ENCODE assay signal across 10 cellular contexts in genomic region chr12:124006582-124007170, GRCh38. TPM values are rescaled to one million over a fixed set of nuclear protein-coding genes. Genes with fewer than 3 reads are reported as not detected.
DNase-seq lines count a peak whose midpoint lies in the region; ATAC-seq and TF ChIP-seq lines count a peak whose summit lies in the region.
"Had no signal": no experiment of that assay in that cellular context is flagged by ENCODE, and none has a peak within 500 bp of the region (broad histone marks: within the 10 kb centered on the region; RNA-seq: fewer than 3 reads in every experiment).

No MANE protein-coding gene starts in this region.

- no peak overlapping the region for H3K9ac ChIP-seq in OCI-LY3 (ENCODE audit: low read length)
- H3K9ac ChIP-seq in H9 (ENCODE audit: extremely low read depth, insufficient read length, low read length), result no peak overlapping the region

- WGBS in H9 (ENCODE audit: extremely low coverage, insufficient read length, low lambda C conversion rate), result no CpG with 5 or more reads among the region's 8 CpGs

- H2BK12ac ChIP-seq in H9 (ENCODE audit: insufficient read length, low read depth, low read length), result no peak overlapping the region

- peak; percentile 71 to 76 for ATAC-seq in CD4-positive, CD25-positive, alpha-beta regulatory T cell (ENCODE audit: low read depth in 2 of 2)
- ATAC-seq in effector memory CD8-positive, alpha-beta T cell (replicated peaks), result no peak

- TF ChIP-seq CTCF in OCI-LY3 (IDR thresholded peaks at IDR 0.05; ENCODE audit: low read depth, low read length) (no peak), H9 (conservative IDR thresholded peaks at IDR 0.05) (no peak)

- H3K9me3 Mint-ChIP-seq in CD4-positive, CD25-positive, alpha-beta regulatory T cell, result no peaks in the 10 kb centered on the region
- H3K9me3 Mint-ChIP-seq in effector memory CD8-positive, alpha-beta T cell, result no peaks in the 10 kb centered on the region
- no peaks in the 10 kb centered on the region for H3K9me3 Mint-ChIP-seq in H9

- no peak overlapping the region for H4K5ac ChIP-seq in H9 (ENCODE audit: insufficient read length, low read depth, low read length)

- H3K4me1 ChIP-seq in CD4-positive, CD25-positive, alpha-beta regulatory T cell (ENCODE audit: control insufficient read depth, insufficient read depth, low read length, poor library complexity, severe bottlenecking), result peaks cover 13% of the 10 kb centered on the region
- peaks cover 33% of the 10 kb centered on the region for H3K4me1 ChIP-seq in OCI-LY3 (ENCODE audit: low read length)
- no peaks in the 10 kb centered on the region; the same call in 1 of the 2 replicates for H3K4me1 ChIP-seq in H9 (ENCODE audit: insufficient read depth, low read length)

- H3K27me3 ChIP-seq in CD4-positive, CD25-positive, alpha-beta regulatory T cell (ENCODE audit: control insufficient read depth, insufficient read depth, low read length), result no peaks in the 10 kb centered on the region
- H3K27me3 ChIP-seq in OCI-LY3 (ENCODE audit: low read depth, low read length) (no peaks in the 10 kb centered on the region), H9 (ENCODE audit: insufficient read depth, low read length) (no peaks in the 10 kb centered on the region)

- H3K79me2 ChIP-seq in OCI-LY3 (ENCODE audit: low read length) (peaks cover 5% of the 10 kb centered on the region; the same call in 1 of the 2 replicates), H9 (ENCODE audit: insufficient read depth, low read length) (no peaks in the 10 kb centered on the region)

- peaks cover 15% of the 10 kb centered on the region for H3K36me3 ChIP-seq in CD4-positive, CD25-positive, alpha-beta regulatory T cell (ENCODE audit: control insufficient read depth, insufficient read depth, low read length)
- peaks cover 12% of the 10 kb centered on the region for H3K36me3 ChIP-seq in OCI-LY3 (replicated peaks; ENCODE audit: low read depth, low read length)

- no peak overlapping the region for H3K56ac ChIP-seq in H9 (ENCODE audit: insufficient read length, low read depth, low read length)

- H3T11ph ChIP-seq in H9 (ENCODE audit: low read length), result no peak overlapping the region

- peak in 2 of 3 donors; percentile 18 to 82 for DNase-seq in CD4-positive, CD25-positive, alpha-beta regulatory T cell
- DNase-seq in GM19240 (ENCODE audit: insufficient read length, low spot score) (peak; percentile 31), foreskin melanocyte (no peak), globus pallidus (ENCODE audit: low spot score) (no peak), NCI-H1105 (lab: John Stamatoyannopoulos, UW) (no peak), H9 (no peak)
- no peak for DNase-seq in effector memory CD8-positive, alpha-beta T cell
- DNase-seq: COR-L47 had no signal

- H4K8ac ChIP-seq in H9 (replicated peaks; ENCODE audit: insufficient read length, low read depth, low read length), result no peak overlapping the region

- H3K18ac ChIP-seq in H9 (ENCODE audit: insufficient read length, low read depth, low read length), result no peak overlapping the region

- H3K27me3 Mint-ChIP-seq in CD4-positive, CD25-positive, alpha-beta regulatory T cell, result no peaks in the 10 kb centered on the region
- no peaks in the 10 kb centered on the region for H3K27me3 Mint-ChIP-seq in effector memory CD8-positive, alpha-beta T cell
- no peaks in the 10 kb centered on the region for H3K27me3 Mint-ChIP-seq in H9 (ENCODE audit: low read depth)

- no peak overlapping the region for H3K14ac ChIP-seq in H9 (ENCODE audit: insufficient read depth, low read length)

- H3K79me1 ChIP-seq in H9 (ENCODE audit: insufficient read depth, low read depth, low read length, poor library complexity, severe bottlenecking), result no peaks in the 10 kb centered on the region

- peak overlapping the region; percentile 28 for H3K4me2 ChIP-seq in OCI-LY3 (ENCODE audit: low read length)
- H3K4me2 ChIP-seq in H9 (ENCODE audit: insufficient read depth, insufficient read length, low read length), result no peak overlapping the region
- H3K4me2 ChIP-seq: smooth muscle cell had no signal

- H3K23ac ChIP-seq in H9 (ENCODE audit: insufficient read length, low read depth, low read length), result no peak overlapping the region

- no peak overlapping the region for H3K4ac ChIP-seq in H9 (ENCODE audit: low read depth, low read length)

- peaks cover 8 to 32% (median 26%) of the 10 kb centered on the region in 4 donors for H3K4me1 Mint-ChIP-seq in CD4-positive, CD25-positive, alpha-beta regulatory T cell
- H3K4me1 Mint-ChIP-seq in effector memory CD8-positive, alpha-beta T cell (ENCODE audit: low read depth in 2 of 2), result peaks cover 12 to 15% of the 10 kb centered on the region in 2 donors
- peaks cover 11 to 18% of the 10 kb centered on the region in 2 experiments for H3K4me1 Mint-ChIP-seq in H9

- peak overlapping the region in 3 of 4 donors; percentile 3 to 63 (median 46) for H3K4me3 Mint-ChIP-seq in CD4-positive, CD25-positive, alpha-beta regulatory T cell
- no peak overlapping the region for H3K4me3 Mint-ChIP-seq in effector memory CD8-positive, alpha-beta T cell
- no peak overlapping the region for H3K4me3 Mint-ChIP-seq in H9

- no peak overlapping the region for H2BK5ac ChIP-seq in H9 (ENCODE audit: insufficient read length, low read length)

- H2BK15ac ChIP-seq in H9 (ENCODE audit: low read depth, low read length), result no peak overlapping the region

- peak overlapping the region; percentile 23 for H3K4me3 ChIP-seq in CD4-positive, CD25-positive, alpha-beta regulatory T cell (ENCODE audit: low read depth, low read length)
- H3K4me3 ChIP-seq in OCI-LY3 (ENCODE audit: low read length), result 0 out of 2 replicates have a peak overlapping the region, but pooled peaks have one; percentile 0
- H3K4me3 ChIP-seq: smooth muscle cell had no signal

- H3K9me3 ChIP-seq in CD4-positive, CD25-positive, alpha-beta regulatory T cell (ENCODE audit: control insufficient read depth in 2 of 2, low read length in 2 of 2), result no peaks in the 10 kb centered on the region
- H3K9me3 ChIP-seq in OCI-LY3 (ENCODE audit: insufficient read depth, low read length) (no peaks in the 10 kb centered on the region), H9 (ENCODE audit: control insufficient read depth, low read depth, low read length) (no peaks in the 10 kb centered on the region)

- H2AFZ ChIP-seq in OCI-LY3 (ENCODE audit: low read depth, low read length) (no peak overlapping the region), H9 (ENCODE audit: low read length) (no peak overlapping the region)

- no peaks in the 10 kb centered on the region for H3K23me2 ChIP-seq in H9 (ENCODE audit: insufficient read length, low read depth, low read length, poor library complexity, severe bottlenecking)

- H2BK120ac ChIP-seq in H9 (ENCODE audit: low read depth, low read length, poor library complexity, severe bottlenecking), result no peak overlapping the region

- no peak overlapping the region for H3K27ac ChIP-seq in CD4-positive, CD25-positive, alpha-beta regulatory T cell (ENCODE audit: insufficient read depth, low read length, poor library complexity, severe bottlenecking)
- H3K27ac ChIP-seq in OCI-LY3 (ENCODE audit: low read length), result no peak overlapping the region
- no peak overlapping the region for H3K27ac ChIP-seq in H9 (ENCODE audit: insufficient read length, low read depth, low read length)

- no peak overlapping the region for H4K91ac ChIP-seq in H9 (ENCODE audit: insufficient read length, low read depth, low read length)

- no peak overlapping the region for H2BK20ac ChIP-seq in H9 (ENCODE audit: low read depth, low read length, poor library complexity, severe bottlenecking)

- no peak overlapping the region for H2AK5ac ChIP-seq in H9 (ENCODE audit: insufficient read length, low read length)

- peak overlapping the region; percentile 63 to 87 (median 77) for H3K27ac Mint-ChIP-seq in CD4-positive, CD25-positive, alpha-beta regulatory T cell
- H3K27ac Mint-ChIP-seq in effector memory CD8-positive, alpha-beta T cell, result peak overlapping the region; percentile 1 to 42
- H3K27ac Mint-ChIP-seq in H9, result no peak overlapping the region; a peak in 1 of 7 replicates

- H4K20me1 ChIP-seq in OCI-LY3 (ENCODE audit: insufficient read depth, low read length), result peaks cover 7% of the 10 kb centered on the region; the same call in 1 of the 2 replicates
- H4K20me1 ChIP-seq in H9 (ENCODE audit: control insufficient read depth, insufficient read depth, insufficient read length), result no peaks in the 10 kb centered on the region

- peaks cover 9% of the 10 kb centered on the region for H3K36me3 Mint-ChIP-seq in CD4-positive, CD25-positive, alpha-beta regulatory T cell
- H3K36me3 Mint-ChIP-seq in effector memory CD8-positive, alpha-beta T cell (ENCODE audit: insufficient read depth), result peaks cover 18% of the 10 kb centered on the region
- H3K36me3 Mint-ChIP-seq in H9 (ENCODE audit: insufficient read depth in 1 of 3, low read depth in 3 of 3), result peaks cover 6 to 10% (median 9%) of the 10 kb centered on the region in 3 experiments; a peak in 6 of 7 replicates

RNA-seq across cellular contexts. Expression of gene ZNF664, which starts 33.7 kb away (rescaled TPM):
- total RNA-seq in CD4-positive, CD25-positive, alpha-beta regulatory T cell, result 24.5 TPM
- 10 to 100 TPM in 2 of 4 donors, 1 to 10 TPM in 2; 6.9 to 10.3 (median 9.5) TPM for polyA plus RNA-seq in CD4-positive, CD25-positive, alpha-beta regulatory T cell
- total RNA-seq in H9 (2021), result 29.5 and 31.7 TPM in 2 replicates

RNA-seq across cellular contexts. Expression of gene CCDC92, which starts 34.0 kb away (rescaled TPM):
- total RNA-seq in CD4-positive, CD25-positive, alpha-beta regulatory T cell, result 19.5 TPM
- 10 to 100 TPM; 12.9 to 24.1 (median 19.2) TPM for polyA plus RNA-seq in CD4-positive, CD25-positive, alpha-beta regulatory T cell
- 1.0 and 1.3 TPM in 2 replicates for total RNA-seq in H9 (2021)

Comparison
In these comparisons a context has a peak if more than half of its experiments do, and no peak if none do; other contexts are left out.
1. DNase-seq: peak in CD4-positive, CD25-positive, alpha-beta regulatory T cell (2 of 3) and GM19240 (single experiment); none in effector memory CD8-positive, alpha-beta T cell (0 of 3), foreskin melanocyte (single experiment), globus pallidus (single experiment), NCI-H1105 (single experiment) and H9 (single experiment).
2. H3K27ac Mint-ChIP-seq: peak in CD4-positive, CD25-positive, alpha-beta regulatory T cell (3 of 3) and effector memory CD8-positive, alpha-beta T cell (2 of 2); none in H9 (0 of 3).
3. H3K4me3 Mint-ChIP-seq: peak in CD4-positive, CD25-positive, alpha-beta regulatory T cell (3 of 4); none in effector memory CD8-positive, alpha-beta T cell (0 of 2) and H9 (0 of 2).